ENCODE assay signal across 1 cellular context in genomic region chr10:132078746-132079345, GRCh38.
TF ChIP-seq lines count a peak whose summit lies in the region.

No MANE protein-coding gene starts in this region.

TF ChIP-seq in GM23338, 12 proteins besides CTCF, POLR2A, EP300 and RAD21 (continued from another document):
- TF ChIP-seq ZNF462 (CRISPR knock-in tag; IDR thresholded peaks at IDR 0.05): no peak
- no peak for TF ChIP-seq CREB1 (CRISPR knock-in tag; IDR thresholded peaks at IDR 0.05; ENCODE audit: low read depth)
